Comparison of ENCODE assay signal across 23 cellular contexts in the genomic region with DNA sequence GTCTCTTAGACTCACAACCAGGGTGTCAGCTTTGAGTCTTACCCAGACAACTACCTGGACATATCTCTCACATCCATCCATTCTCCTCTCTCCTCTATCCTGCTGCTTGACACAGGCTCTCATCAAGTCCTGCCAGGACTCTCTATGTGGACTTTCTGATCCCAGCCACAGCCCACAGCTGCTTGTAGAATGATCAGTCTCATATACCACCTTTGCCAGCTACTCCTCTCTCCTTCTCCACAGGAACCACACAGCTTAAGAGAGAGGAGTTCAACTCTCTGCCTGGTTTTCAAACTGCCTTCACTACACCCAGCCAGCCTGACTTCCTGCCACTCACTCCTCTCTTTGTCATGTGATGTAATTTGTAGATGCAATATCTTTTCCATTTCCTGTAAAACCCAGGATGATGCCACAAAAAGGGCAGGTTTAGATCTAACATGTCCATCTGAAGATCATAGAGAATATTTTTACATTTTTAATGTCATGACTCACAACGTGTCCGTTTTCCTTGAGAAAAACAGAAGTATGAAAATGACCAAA.
"Had no signal": no experiment of that assay in that cellular context is flagged by ENCODE, and none has a peak within 500 bp of the region (broad histone marks: within the 10 kb centered on the region; RNA-seq: fewer than 3 reads in every experiment).

No MANE protein-coding gene starts in this region.

- H3K36me3 Mint-ChIP-seq: activated naive CD4-positive, alpha-beta T cell treated with anti-CD3 and anti-CD28 coated beads, Interleukin-2, amount 50 U/mL, for 24 hours had no signal

- H3K27ac ChIP-seq: prostate gland, skin epidermis, suprapubic skin, transverse colon, uterus, VCaP had no signal

- ATAC-seq: effector memory CD8-positive, alpha-beta T cell; left lobe of liver; right cardiac atrium; T-helper 17 cell had no signal

- H3K36me3 ChIP-seq: prostate gland, suprapubic skin, transverse colon, uterus had no signal

- H3K27me3 ChIP-seq: suprapubic skin, transverse colon, uterus had no signal

- H3K4me3 Mint-ChIP-seq: activated naive CD4-positive, alpha-beta T cell treated with anti-CD3 and anti-CD28 coated beads, Interleukin-2, amount 50 U/mL, for 24 hours; activated T-cell treated with anti-CD3 and anti-CD28 coated beads, Interleukin-2, amount 50 U/mL, for 72 hours; effector memory CD8-positive, alpha-beta T cell; stimulated activated naive CD8-positive, alpha-beta T cell treated with anti-CD3 and anti-CD28 coated beads, Interleukin-15, Interleukin-2, amounts not matched to agents 100 ng/mL and 50 ng/mL, for 24 hours; T-helper 17 cell had no signal

- H3K4me1 ChIP-seq: prostate gland, suprapubic skin, transverse colon, uterus had no signal

- H3K4me1 Mint-ChIP-seq: T-helper 17 cell had no signal

- DNase-seq: activated CD4-positive, alpha-beta T cell treated with anti-CD3 and anti-CD28 coated beads, Interleukin-2, amount 50 U/mL, for 4 hours; activated CD4-positive, CD25-positive, alpha-beta regulatory T cell treated with anti-CD3 and anti-CD28 coated beads, Interleukin-2, amount 50 U/mL, for 72 hours; activated effector memory CD4-positive, alpha-beta T cell treated with anti-CD3 and anti-CD28 coated beads, Interleukin-2, amount 50 U/mL, for 16 hours; activated T-cell treated with anti-CD3 and anti-CD28 coated beads, Interleukin-2, amount 50 U/mL, for 72 hours; dermis blood vessel endothelial cell; effector memory CD8-positive, alpha-beta T cell; foreskin fibroblast; glutamatergic neuron; hypothalamus; islet precursor cell; midbrain; right cardiac atrium; T-helper 17 cell; transverse colon; uterus had no signal

- H3K9me3 ChIP-seq: prostate gland, suprapubic skin, transverse colon, uterus had no signal

- H3K9me3 Mint-ChIP-seq: activated naive CD4-positive, alpha-beta T cell treated with anti-CD3 and anti-CD28 coated beads, Interleukin-2, amount 50 U/mL, for 24 hours had no signal

- H3K27ac Mint-ChIP-seq: activated naive CD4-positive, alpha-beta T cell treated with anti-CD3 and anti-CD28 coated beads, Interleukin-2, amount 50 U/mL, for 24 hours; activated T-cell treated with anti-CD3 and anti-CD28 coated beads, Interleukin-2, amount 50 U/mL, for 72 hours; effector memory CD8-positive, alpha-beta T cell; stimulated activated naive CD8-positive, alpha-beta T cell treated with anti-CD3 and anti-CD28 coated beads, Interleukin-15, Interleukin-2, amounts not matched to agents 100 ng/mL and 50 ng/mL, for 24 hours; T-helper 17 cell had no signal

- H3K4me3 ChIP-seq: lung, prostate gland, skin epidermis, suprapubic skin, transverse colon, uterus had no signal
